25 cellular contexts compared by ENCODE assay signal in the genomic region with DNA sequence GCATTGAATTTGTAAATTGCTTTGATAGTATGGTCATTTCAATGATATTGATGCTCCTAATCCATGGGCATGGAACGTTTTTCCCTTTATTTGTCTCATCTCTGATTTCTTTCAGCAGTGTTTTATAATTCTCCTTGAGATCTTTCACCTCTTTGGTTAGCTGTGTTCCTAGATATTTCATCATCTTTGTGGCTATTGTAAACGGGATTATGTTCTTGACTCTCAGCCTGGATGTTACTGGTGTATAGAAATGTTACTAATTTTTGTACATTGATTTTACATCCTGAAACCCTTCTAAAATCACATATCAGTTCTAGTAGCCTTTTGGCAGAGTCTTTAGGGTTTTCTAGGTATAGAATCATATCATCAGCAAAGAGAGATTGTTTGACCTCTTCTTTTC.
"Had no signal": no experiment of that assay in that cellular context is flagged by ENCODE, and none has a peak within 500 bp of the region (broad histone marks: within the 10 kb centered on the region; RNA-seq: fewer than 3 reads in every experiment).

No MANE protein-coding gene starts in this region.

- H3K4me3 Mint-ChIP-seq: activated naive CD4-positive, alpha-beta T cell treated with anti-CD3 and anti-CD28 coated beads, Interleukin-2, amount 50 U/mL, for 24 hours; activated naive CD8-positive, alpha-beta T cell treated with anti-CD3 and anti-CD28 coated beads, Interleukin-2, amount 50 U/mL, for 24 hours; dendritic cell treated with granulocyte-macrophage colony-stimulating factor and Interleukin-4, amounts not matched to agents 40 ng/mL and 50 ng/mL, for 4 days; neural crest cell had no signal

- H3K9me3 Mint-ChIP-seq: activated naive CD4-positive, alpha-beta T cell treated with anti-CD3 and anti-CD28 coated beads, Interleukin-2, amount 50 U/mL, for 24 hours; activated naive CD8-positive, alpha-beta T cell treated with anti-CD3 and anti-CD28 coated beads, Interleukin-2, amount 50 U/mL, for 24 hours had no signal

- H3K9me3 ChIP-seq: breast epithelium, esophagus muscularis mucosa, pancreas, prostate gland had no signal

- H3K27me3 Mint-ChIP-seq: activated naive CD4-positive, alpha-beta T cell treated with anti-CD3 and anti-CD28 coated beads, Interleukin-2, amount 50 U/mL, for 24 hours; activated naive CD8-positive, alpha-beta T cell treated with anti-CD3 and anti-CD28 coated beads, Interleukin-2, amount 50 U/mL, for 24 hours had no signal

- H3K27ac Mint-ChIP-seq: activated naive CD4-positive, alpha-beta T cell treated with anti-CD3 and anti-CD28 coated beads, Interleukin-2, amount 50 U/mL, for 24 hours; activated naive CD8-positive, alpha-beta T cell treated with anti-CD3 and anti-CD28 coated beads, Interleukin-2, amount 50 U/mL, for 24 hours; dendritic cell treated with granulocyte-macrophage colony-stimulating factor and Interleukin-4, amounts not matched to agents 40 ng/mL and 50 ng/mL, for 4 days had no signal

- H3K27me3 ChIP-seq: breast epithelium, esophagus muscularis mucosa, pancreas, tibial nerve had no signal

- H3K36me3 ChIP-seq: breast epithelium, pancreas, prostate gland, tibial nerve had no signal

- H3K4me2 ChIP-seq: smooth muscle cell had no signal

- DNase-seq: activated CD4-positive, alpha-beta T cell treated with anti-CD3 and anti-CD28 coated beads for 4 hours; activated CD4-positive, alpha-beta T cell treated with anti-CD3 and anti-CD28 coated beads, Interleukin-2, amount 50 U/mL, for 48 hours; activated CD8-positive, alpha-beta memory T cell treated with anti-CD3 and anti-CD28 coated beads for 24 hours; activated gamma-delta T cell treated with Interleukin-2 at 50 U/mL for 16 hours; activated naive CD8-positive, alpha-beta T cell treated with anti-CD3 and anti-CD28 coated beads, Interleukin-2, amount 50 U/mL, for 24 hours; amygdala; central memory CD4-positive, alpha-beta T cell; islet precursor cell; left cardiac atrium; left ventricle myocardium superior; nucleus accumbens; pancreas; retina; stimulated activated CD4-positive, alpha-beta T cell treated with anti-CD3 and anti-CD28 coated beads, Interleukin-15, amount 100 ng/mL, for 24 hours; stimulated activated naive CD4-positive, alpha-beta T cell treated with Interleukin-2 at 50 U/mL for 16 hours; T-helper 9 cell had no signal

- ATAC-seq: activated naive CD8-positive, alpha-beta T cell treated with anti-CD3 and anti-CD28 coated beads, Interleukin-2, amount 50 U/mL, for 24 hours; left cardiac atrium; left ventricle myocardium superior; pancreas had no signal

- H3K27ac ChIP-seq: breast epithelium, esophagus muscularis mucosa, pancreas, prostate gland, tibial nerve, VCaP had no signal

- H3K4me1 ChIP-seq: breast epithelium, prostate gland had no signal

- H3K4me3 ChIP-seq: breast epithelium, esophagus muscularis mucosa, pancreas, prostate gland, smooth muscle cell, tibial nerve had no signal
